In genomic region chr11:41246399-41246745, GRCh38 we compare ENCODE assay signal across 18 cellular contexts.
"Had no signal": no experiment of that assay in that cellular context is flagged by ENCODE, and none has a peak within 500 bp of the region (broad histone marks: within the 10 kb centered on the region; RNA-seq: fewer than 3 reads in every experiment).

No MANE protein-coding gene starts in this region.

- H3K36me3 ChIP-seq: breast epithelium, colonic mucosa, thyroid gland had no signal

- H3K27me3 ChIP-seq: breast epithelium, colonic mucosa, dorsolateral prefrontal cortex, hepatocyte, thyroid gland had no signal

- H3K4me1 ChIP-seq: breast epithelium, colonic mucosa, thyroid gland had no signal

- DNase-seq: activated CD4-positive, alpha-beta T cell treated with anti-CD3 and anti-CD28 coated beads, Interleukin-2, amount 10 ng/mL, durations not matched to agents 7 days and 5 days; activated CD4-positive, CD25-positive, alpha-beta regulatory T cell treated with anti-CD3 and anti-CD28 coated beads, Interleukin-2, amount 50 U/mL, for 72 hours; activated CD8-positive, alpha-beta T cell treated with anti-CD3 and anti-CD28 coated beads, Interleukin-2, amount 10 ng/mL, durations not matched to agents 7 days and 5 days; activated naive CD8-positive, alpha-beta T cell treated with anti-CD3 and anti-CD28 coated beads for 36 hours; colonic mucosa; effector memory CD8-positive, alpha-beta T cell; foreskin melanocyte; naive B cell; retina; stimulated activated CD4-positive, alpha-beta T cell treated with anti-CD3 and anti-CD28 coated beads, Interleukin-4, amount 100 ng/mL, for 24 hours; stimulated activated naive CD4-positive, alpha-beta T cell treated with Interleukin-2 at 50 U/mL for 16 hours; T-cell had no signal

- H3K4me3 ChIP-seq: breast epithelium, colonic mucosa, dorsolateral prefrontal cortex, hepatocyte, thyroid gland had no signal

- ATAC-seq: activated CD8-positive, alpha-beta T cell treated with anti-CD3 and anti-CD28 coated beads, Interleukin-2, amount 10 ng/mL, durations not matched to agents 7 days and 5 days; effector memory CD8-positive, alpha-beta T cell; esophagus mucosa; T-cell had no signal

- H3K27ac ChIP-seq: breast epithelium, colonic mucosa, dorsolateral prefrontal cortex, hepatocyte, thyroid gland, VCaP had no signal

- H3K9me3 ChIP-seq: breast epithelium, colonic mucosa, thyroid gland had no signal
